ENCODE assay signal across 8 cellular contexts in the genomic region with DNA sequence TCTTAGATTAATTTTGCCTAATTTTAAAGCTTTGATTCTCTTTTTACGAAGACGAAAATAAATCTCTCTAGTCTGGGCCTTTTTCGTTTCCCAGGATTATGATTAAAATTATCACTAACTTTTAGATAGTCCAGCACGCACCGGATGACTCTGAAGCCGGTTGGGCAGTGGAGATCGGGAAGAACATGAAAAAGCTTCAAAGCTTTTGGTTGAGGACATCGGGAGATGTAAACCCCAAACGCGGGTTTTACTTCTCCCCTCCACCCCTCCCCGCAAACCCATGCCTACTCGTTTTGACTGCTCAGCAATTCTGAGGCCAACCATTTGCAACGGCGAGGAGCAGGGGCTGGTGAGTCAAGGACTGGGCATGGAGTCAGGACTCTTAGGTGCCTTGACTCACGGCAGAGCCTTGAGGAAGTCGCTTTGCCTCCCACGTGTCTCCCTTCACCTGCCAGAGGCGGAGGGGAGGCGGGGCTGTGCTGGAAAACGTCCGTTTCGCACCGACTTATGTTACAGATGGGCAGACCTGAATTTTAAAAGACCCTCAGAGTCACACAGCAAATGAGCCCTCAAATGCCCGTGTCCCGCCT. TPM values are rescaled to one million over a fixed set of nuclear protein-coding genes. Genes with fewer than 3 reads are reported as not detected.
DNase-seq lines count a peak whose midpoint lies in the region; ATAC-seq, FAIRE-seq and TF ChIP-seq lines count a peak whose summit lies in the region.

No MANE protein-coding gene starts in this region.

- peak overlapping the region; percentile 65 for H3K56ac ChIP-seq in IMR-90 (ENCODE audit: extremely low read depth, insufficient read depth, low read length)

- H3K27ac ChIP-seq in IMR-90 (ENCODE audit: insufficient read depth, low read length): peak overlapping the region; percentile 94
- H3K27ac ChIP-seq in right cardiac atrium (ENCODE audit: low read length): peak overlapping the region; percentile 95

- no peak for FAIRE-seq in urothelium cell line (lab: Jason Lieb, UNC)

- no peak for TF ChIP-seq RAD21 in IMR-90 (IDR thresholded peaks at IDR 0.05; ENCODE audit: low read length)

- peaks cover 4% of the 10 kb centered on the region; the same call in 1 of the 2 replicates for H3K9me1 ChIP-seq in IMR-90 (ENCODE audit: insufficient read depth, low read length)

- no peak for TF ChIP-seq POLR2A in IMR-90 (IDR thresholded peaks at IDR 0.05; ENCODE audit: low read depth, low read length)

- H3K4me2 ChIP-seq in IMR-90 (ENCODE audit: low read depth, low read length): peak overlapping the region; percentile 58

- H3K4me1 ChIP-seq in IMR-90 (ENCODE audit: control insufficient read depth, insufficient read depth, low read length) (peaks cover 8% of the 10 kb centered on the region; the same call in 1 of the 2 replicates), right cardiac atrium (ENCODE audit: control insufficient read depth, insufficient read depth, low read length) (no peaks in the 10 kb centered on the region)

- H3K27me3 ChIP-seq in IMR-90 (ENCODE audit: control insufficient read depth, insufficient read depth, low read length) (no peaks in the 10 kb centered on the region), right cardiac atrium (ENCODE audit: control insufficient read depth, insufficient read depth) (no peaks in the 10 kb centered on the region)

- peak overlapping the region; percentile 50 to 58; a peak in 2 of 4 replicates for H4K8ac ChIP-seq in IMR-90 (ENCODE audit: low read depth in 2 of 2, low read length in 2 of 2)

- H3K36me3 ChIP-seq in IMR-90 (ENCODE audit: control insufficient read depth, insufficient read depth, low read length): no peaks in the 10 kb centered on the region

- H2BK20ac ChIP-seq in IMR-90 (ENCODE audit: low read depth, low read length): peak overlapping the region; percentile 44

- H3K4me3 ChIP-seq in IMR-90 (ENCODE audit: insufficient read depth, low read depth, low read length): peak overlapping the region; percentile 95
- H3K4me3 ChIP-seq in right cardiac atrium (ENCODE audit: low read length): peak overlapping the region; percentile 73

- H3K23ac ChIP-seq in IMR-90 (ENCODE audit: low read depth, low read length): peak overlapping the region; percentile 51

- in situ Hi-C loops in IMR-90 (cut with MboI; ENCODE audit: low sequenced_read_pairs): no loop called here

- H2AK9ac ChIP-seq in IMR-90 (replicated peaks; ENCODE audit: low read depth, low read length, poor library complexity): peak overlapping the region; percentile 99

- peaks cover 0 to 39% of the 10 kb centered on the region in 2 experiments; a peak in 2 of 4 replicates for H3K79me1 ChIP-seq in IMR-90 (ENCODE audit: low read depth in 1 of 2, low read length in 2 of 2)

- 0% methylated on average over 12 of the region's 25 CpGs; no CpG with 5 or more reads in 1 of the 2 experiments for WGBS in IMR-90 (ENCODE audit: extremely low coverage in 2 of 2, insufficient read length in 1 of 2), 2 experiments
- WGBS in right cardiac atrium: 1% methylated on average over 25 of the region's 25 CpGs

- peak overlapping the region; percentile 94 for H3K4ac ChIP-seq in IMR-90 (ENCODE audit: low read depth, low read length)

- peaks cover 31% of the 10 kb centered on the region for H4K20me1 ChIP-seq in IMR-90 (ENCODE audit: insufficient read depth, low read length)

- intact Hi-C loops in IMR-90 (cut with micrococcal nuclease) (loop anchor here (2.0 kb wide), 1 partner anchor 116 kb away; no protein-coding TSS in a partner anchor), right cardiac atrium (cut with DNase I) (loop anchor here in 1 of 4 donors (5.0 kb wide), 1 partner anchor 81 kb away; a partner anchor contains a TSS)

- peak overlapping the region; percentile 96 for H2AK5ac ChIP-seq in IMR-90 (ENCODE audit: low read depth, low read length)

- BruUV-seq in IMR-90 (replicated peaks; lab: Mats Ljungman, UMichigan): no TSS peak

- no peaks in the 10 kb centered on the region for H3K9me3 ChIP-seq in IMR-90 (ENCODE audit: control insufficient read depth, insufficient read depth, low read length)
- H3K9me3 ChIP-seq in right cardiac atrium (ENCODE audit: control insufficient read depth, low read length): no peaks in the 10 kb centered on the region

- H4K91ac ChIP-seq in IMR-90 (ENCODE audit: insufficient read depth, low read depth, low read length): peak overlapping the region; percentile 87

- H2AFZ ChIP-seq in IMR-90 (replicated peaks; ENCODE audit: low read length, poor library complexity): peak overlapping the region; percentile 94

- peak overlapping the region; percentile 97 for H2BK5ac ChIP-seq in IMR-90 (ENCODE audit: low read depth, low read length, poor library complexity, severe bottlenecking)

- H2BK120ac ChIP-seq in IMR-90 (ENCODE audit: low read depth, low read length): peak overlapping the region; percentile 22

- peak overlapping the region; percentile 79; the same call in 2 of the 3 replicates for H2BK15ac ChIP-seq in IMR-90 (ENCODE audit: low read depth, low read length)

- DNase-seq in GM10266 (ENCODE audit: extremely low spot score) (peak; percentile 67), IMR-90 (peak; percentile 97), SW 1271 (lab: John Stamatoyannopoulos, UW) (peak; percentile 58 to 72), anterior cingulate cortex (lab: John Stamatoyannopoulos, UW) (peak in 35 of 58 donors; percentile 9 to 69 (median 38)), right cardiac atrium (peak; percentile 76 to 78 (median 77)), putamen (ENCODE audit: low spot score) (peak; percentile 37), urothelium cell line (ENCODE audit: low spot score) (peak; percentile 86)

- POLR2A ChIA-PET in IMR-90 (lab: Charles Lee; ENCODE audit: unreplicated experiment): interaction anchor here (0.6 kb wide), 1 partner anchor 9 kb away, joined by 3 read pairs; no protein-coding TSS in a partner anchor

- peak overlapping the region; percentile 89 for H3K14ac ChIP-seq in IMR-90 (replicated peaks; ENCODE audit: low read depth, low read length)

- 0 out of 2 replicates have a peak overlapping the region, but pooled peaks have one; percentile 11 for H3K18ac ChIP-seq in IMR-90 (ENCODE audit: low read depth, low read length)

- H3K9ac ChIP-seq in IMR-90 (ENCODE audit: low read depth, low read length): peak overlapping the region; percentile 93

- TF ChIP-seq CTCF in GM10266 (IDR thresholded peaks at IDR 0.05; ENCODE audit: control insufficient read depth, insufficient read depth, low read depth, missing control alignments) (no peak), IMR-90 (conservative IDR thresholded peaks at IDR 0.05; ENCODE audit: low read depth, low read length) (no peak)

- ATAC-seq in IMR-90 (ENCODE audit: low read depth) (peak; percentile 12), right cardiac atrium (peak; percentile 56 to 76), HG02571 (IDR thresholded peaks at IDR 0.05; ENCODE audit: unreplicated experiment) (no peak)

- CTCF ChIA-PET in IMR-90 (lab: Yijun Ruan, JAX): no interaction called here

- no peak overlapping the region for H4K5ac ChIP-seq in IMR-90 (ENCODE audit: low read depth, low read length)

- dilution Hi-C loops in IMR-90 (cut with HindIII; ENCODE audit: low sequenced_read_pairs, unreplicated experiment): no loop called here

TF ChIP-seq in IMR-90, 13 proteins besides CTCF, POLR2A, EP300 and RAD21:
- peak; percentile 98 for TF ChIP-seq MAFK (IDR thresholded peaks at IDR 0.05; ENCODE audit: low read depth, low read length)
- TF ChIP-seq RCOR1 (IDR thresholded peaks at IDR 0.05; ENCODE audit: insufficient replicate concordance, low read length): peak; percentile 51
- no peak for TF ChIP-seq MAZ (IDR thresholded peaks at IDR 0.05; ENCODE audit: borderline replicate concordance, low read depth, low read length)
- peak; percentile 93 for TF ChIP-seq MXI1 (IDR thresholded peaks at IDR 0.05; ENCODE audit: borderline replicate concordance, low read depth, low read length)
- TF ChIP-seq, protein P1, sequence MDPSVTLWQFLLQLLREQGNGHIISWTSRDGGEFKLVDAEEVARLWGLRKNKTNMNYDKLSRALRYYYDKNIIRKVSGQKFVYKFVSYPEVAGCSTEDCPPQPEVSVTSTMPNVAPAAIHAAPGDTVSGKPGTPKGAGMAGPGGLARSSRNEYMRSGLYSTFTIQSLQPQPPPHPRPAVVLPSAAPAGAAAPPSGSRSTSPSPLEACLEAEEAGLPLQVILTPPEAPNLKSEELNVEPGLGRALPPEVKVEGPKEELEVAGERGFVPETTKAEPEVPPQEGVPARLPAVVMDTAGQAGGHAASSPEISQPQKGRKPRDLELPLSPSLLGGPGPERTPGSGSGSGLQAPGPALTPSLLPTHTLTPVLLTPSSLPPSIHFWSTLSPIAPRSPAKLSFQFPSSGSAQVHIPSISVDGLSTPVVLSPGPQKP (IDR thresholded peaks at IDR 0.05; ENCODE audit: borderline replicate concordance, low read depth, low read length): no peak
- TF ChIP-seq NFE2L2 (IDR thresholded peaks at IDR 0.05; ENCODE audit: low read depth, low read length): peak; percentile 47; the same call in 1 of the 2 replicates
- TF ChIP-seq CEBPB (IDR thresholded peaks at IDR 0.05; ENCODE audit: low read depth, low read length): peak; percentile 63
- TF ChIP-seq CHD1 (IDR thresholded peaks at IDR 0.05; ENCODE audit: low read depth, low read length): 0 out of 2 replicates have a peak, but pooled peaks have one; percentile 88
- no peak for TF ChIP-seq RFX5 (IDR thresholded peaks at IDR 0.05; ENCODE audit: low read depth, low read length)
- TF ChIP-seq, protein P2, sequence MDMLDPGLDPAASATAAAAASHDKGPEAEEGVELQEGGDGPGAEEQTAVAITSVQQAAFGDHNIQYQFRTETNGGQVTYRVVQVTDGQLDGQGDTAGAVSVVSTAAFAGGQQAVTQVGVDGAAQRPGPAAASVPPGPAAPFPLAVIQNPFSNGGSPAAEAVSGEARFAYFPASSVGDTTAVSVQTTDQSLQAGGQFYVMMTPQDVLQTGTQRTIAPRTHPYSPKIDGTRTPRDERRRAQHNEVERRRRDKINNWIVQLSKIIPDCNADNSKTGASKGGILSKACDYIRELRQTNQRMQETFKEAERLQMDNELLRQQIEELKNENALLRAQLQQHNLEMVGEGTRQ (IDR thresholded peaks at IDR 0.05; ENCODE audit: low read depth, low read length): peak; percentile 79
- TF ChIP-seq SMC3 (IDR thresholded peaks at IDR 0.05; ENCODE audit: low read depth, low read length): no peak
- peak; percentile 50 for TF ChIP-seq BHLHE40 (IDR thresholded peaks at IDR 0.05; ENCODE audit: low read depth, low read length)
- TF ChIP-seq FOS (IDR thresholded peaks at IDR 0.05; ENCODE audit: low read depth, low read length): peak; percentile 87

RNA-seq across cellular contexts. Expression of a gene that starts 1.0 kb away (rescaled TPM):
- total RNA-seq in IMR-90 (2012; rRNA removed): 97.5 and 102 TPM in 2 replicates
- 126 and 127 TPM in 2 replicates for polyA plus RNA-seq in IMR-90 (2012; rRNA removed)
- polyA plus RNA-seq in IMR-90 (2012; cell fraction: cytosol; rRNA removed): 93.8 and 139 TPM in 2 replicates
- polyA plus RNA-seq in IMR-90 (2012; cell fraction: nucleus; rRNA removed; ENCODE audit: low replicate concordance): 88.2 and 107 TPM in 2 replicates
- total RNA-seq in right cardiac atrium: 10 to 100 TPM; 16.7 to 20.1 (median 18.4) TPM
- 17.8 TPM for polyA plus RNA-seq in right cardiac atrium

Comparison
In these comparisons a context has a peak if more than half of its experiments do, and no peak if none do; other contexts are left out.
1. DNase-seq: peak in every context shown above with its lines; median percentile 97 in IMR-90; 86 in urothelium cell line; 77 in right cardiac atrium; 67 in GM10266; 65 in SW 1271; 38 in anterior cingulate cortex; 37 in putamen.